ENCODE assay signal across 26 cellular contexts in genomic region chr20:34507661-34508060, GRCh38.
"Had no signal": no experiment of that assay in that cellular context is flagged by ENCODE, and none has a peak within 500 bp of the region (broad histone marks: within the 10 kb centered on the region; RNA-seq: fewer than 3 reads in every experiment).

No MANE protein-coding gene starts in this region.

- H3K27ac Mint-ChIP-seq: memory B cell; nephron; neural progenitor cell; stimulated activated memory B cell treated with anti-CD40 and anti-IgM and Interleukin-4, amounts not matched to agents 10 μg/mL and 1 μg/mL and 100 μg/mL, for 72 hours had no signal

- ATAC-seq: esophagus mucosa; foreskin keratinocyte; gastroesophageal sphincter; heart right ventricle; left ventricle myocardium superior; lower lobe of right lung; psoas muscle; right cardiac atrium; stimulated activated memory B cell treated with anti-CD40 and anti-IgM and Interleukin-4, amounts not matched to agents 10 μg/mL and 1 μg/mL and 100 μg/mL, for 72 hours; stimulated activated naive CD8-positive, alpha-beta T cell treated with anti-CD3 and anti-CD28 coated beads, Interleukin-15, Interleukin-2, amounts not matched to agents 100 U/mL and 50 U/mL, for 24 hours had no signal

- H3K27me3 Mint-ChIP-seq: central memory CD8-positive, alpha-beta T cell; memory B cell; stimulated activated memory B cell treated with anti-CD40 and anti-IgM and Interleukin-4, amounts not matched to agents 10 μg/mL and 1 μg/mL and 100 μg/mL, for 72 hours had no signal

- H3K4me3 ChIP-seq: coronary artery, gastroesophageal sphincter, heart right ventricle, lower lobe of right lung, neural progenitor cell, psoas muscle, skin epidermis, spleen, suprapubic skin, thyroid gland had no signal

- H3K4me1 ChIP-seq: foreskin keratinocyte, neural progenitor cell, psoas muscle, spleen had no signal

- H3K9me3 ChIP-seq: gastroesophageal sphincter, heart right ventricle, lower lobe of right lung, psoas muscle, spleen, suprapubic skin, thyroid gland had no signal

- H3K27me3 ChIP-seq: foreskin keratinocyte, gastroesophageal sphincter, heart right ventricle, neural progenitor cell, spleen, suprapubic skin, thyroid gland had no signal

- H3K9ac ChIP-seq: neural progenitor cell had no signal

- H3K4me1 Mint-ChIP-seq: memory B cell had no signal

- H3K9me3 Mint-ChIP-seq: central memory CD8-positive, alpha-beta T cell; memory B cell; nephron; neural progenitor cell; stimulated activated memory B cell treated with anti-CD40 and anti-IgM and Interleukin-4, amounts not matched to agents 10 μg/mL and 1 μg/mL and 100 μg/mL, for 72 hours had no signal

- DNase-seq: dermis blood vessel endothelial cell; effector CD4-positive, alpha-beta T cell; foreskin keratinocyte; heart right ventricle; hypothalamus; left ventricle myocardium superior; lower lobe of right lung; posterior cingulate gyrus; psoas muscle; right cardiac atrium; spleen; stimulated activated CD4-positive, alpha-beta T cell treated with anti-CD3 and anti-CD28 coated beads, Interleukin-4, amount 100 ng/mL, for 4 hours; stimulated activated naive CD8-positive, alpha-beta T cell treated with anti-CD3 and anti-CD28 coated beads, Interleukin-15, Interleukin-2, amounts not matched to agents 100 U/mL and 50 U/mL, for 24 hours; thyroid gland; trophoblast cell had no signal

- H3K4me3 Mint-ChIP-seq: central memory CD8-positive, alpha-beta T cell; memory B cell; nephron; neural progenitor cell; stimulated activated memory B cell treated with anti-CD40 and anti-IgM and Interleukin-4, amounts not matched to agents 10 μg/mL and 1 μg/mL and 100 μg/mL, for 72 hours had no signal

- H3K27ac ChIP-seq: coronary artery, epithelial cell of prostate, foreskin keratinocyte, gastroesophageal sphincter, heart right ventricle, lower lobe of right lung, neural progenitor cell, psoas muscle, skin epidermis, spleen, suprapubic skin, thyroid gland had no signal
